Comparison of ENCODE assay signal across 8 cellular contexts in genomic region chr3:160665784-160666526, GRCh38. TPM values are rescaled to one million over a fixed set of nuclear protein-coding genes. Genes with fewer than 3 reads are reported as not detected.
A peak's percentile ranks its signal among the peaks of the same experiment; 100 is the strongest.
DNase-seq lines count a peak whose midpoint lies in the region; ATAC-seq, FAIRE-seq and TF ChIP-seq lines count a peak whose summit lies in the region.

No MANE protein-coding gene starts in this region.

- no peaks in the 10 kb centered on the region for H3K36me3 Mint-ChIP-seq in activated CD8-positive, alpha-beta memory T cell treated with anti-CD3 and anti-CD28 coated beads, Interleukin-2, amount 10 ng/mL, durations not matched to agents 7 days and 5 days

- CTCF ChIA-PET in K562 (lab: Yijun Ruan, JAX; ENCODE audit: low intra/inter-chr PET ratio): no interaction called here
- CTCF ChIA-PET in activated CD8-positive, alpha-beta memory T cell treated with anti-CD3 and anti-CD28 coated beads, Interleukin-2, amount 10 ng/mL, durations not matched to agents 7 days and 5 days (lab: Charles Lee): no interaction called here

- H3K27ac ChIP-seq in K562 (ENCODE audit: extremely low read depth, low read depth, low read length): no peak overlapping the region

- TF ChIP-seq RAD21 in K562 (CRISPR knock-in tag; conservative IDR thresholded peaks at IDR 0.05 in 1 of 2, IDR thresholded peaks at IDR 0.05 in 1 of 2): no peak

- intact Hi-C loops in K562 (cut with micrococcal nuclease): no loop called here

- no peak overlapping the region for H3K4me3 Mint-ChIP-seq in activated CD8-positive, alpha-beta memory T cell treated with anti-CD3 and anti-CD28 coated beads, Interleukin-2, amount 10 ng/mL, durations not matched to agents 7 days and 5 days

- H3K27me3 ChIP-seq in K562 (ENCODE audit: control insufficient read depth in 2 of 2, insufficient read depth in 2 of 2, low read length in 2 of 2): no peaks in the 10 kb centered on the region; a peak in 2 of 5 replicates

- peak; percentile 88 for DNase-seq in GM12865 (ENCODE audit: low read depth)
- DNase-seq in K562 (ENCODE audit: extremely low read depth in 1 of 4, low spot score in 3 of 4): no peak
- no peak for DNase-seq in activated CD8-positive, alpha-beta memory T cell treated with anti-CD3 and anti-CD28 coated beads, Interleukin-2, amount 10 ng/mL, durations not matched to agents 7 days and 5 days
- DNase-seq in NCI-H1694 (lab: John Stamatoyannopoulos, UW): no peak
- no peak for DNase-seq in stimulated activated CD4-positive, alpha-beta T cell treated with anti-CD3 and anti-CD28 coated beads, Interleukin-2, amount 100 ng/mL, for 48 hours
- no peak for DNase-seq in activated CD4-positive, CD25-positive, alpha-beta regulatory T cell (lab: John Stamatoyannopoulos, UW)

- no peak for TF ChIP-seq CTCF in GM12865 (IDR thresholded peaks at IDR 0.05; ENCODE audit: insufficient read depth, low read depth, low read length, missing control alignments)
- TF ChIP-seq CTCF in K562 (IDR thresholded peaks at IDR 0.05 in 2 of 3, conservative IDR thresholded peaks at IDR 0.05 in 1 of 3; ENCODE audit: insufficient read depth in 2 of 3, low read depth in 1 of 3, low read length in 3 of 3): no peak

- no peaks in the 10 kb centered on the region for H3K9me1 ChIP-seq in K562 (ENCODE audit: control insufficient read depth, insufficient read depth, low read length)

- peaks cover 10% of the 10 kb centered on the region for H3K27me3 Mint-ChIP-seq in activated CD8-positive, alpha-beta memory T cell treated with anti-CD3 and anti-CD28 coated beads, Interleukin-2, amount 10 ng/mL, durations not matched to agents 7 days and 5 days

- peak overlapping the region; percentile 57 for H3K4me3 ChIP-seq in GM12865 (ENCODE audit: low read depth, low read length)
- no peak overlapping the region for H3K4me3 ChIP-seq in K562

- H4K20me1 ChIP-seq in K562 (replicated peaks; ENCODE audit: control insufficient read depth, insufficient read depth, low read length): no peaks in the 10 kb centered on the region

- H3K4me1 ChIP-seq in K562 (replicated peaks in 1 of 2; ENCODE audit: control insufficient read depth in 2 of 2, insufficient read depth in 2 of 2, low read length in 2 of 2): no peaks in the 10 kb centered on the region

- FAIRE-seq in K562 (lab: Jason Lieb, UNC): no peak

- in situ Hi-C loops in K562 (cut with MboI): no loop called here

- H3K9me3 ChIP-seq in K562 (replicated peaks; ENCODE audit: control insufficient read depth, insufficient read depth, low read depth, low read length): no peaks in the 10 kb centered on the region

- no peaks in the 10 kb centered on the region for H3K79me2 ChIP-seq in K562 (ENCODE audit: control insufficient read depth, insufficient read depth, low read length)

- H3K4me2 ChIP-seq in K562 (ENCODE audit: insufficient read depth, low read length): no peak overlapping the region

- no peaks in the 10 kb centered on the region for H3K36me3 ChIP-seq in K562 (ENCODE audit: control insufficient read depth, insufficient read depth, low read length)

- no peaks in the 10 kb centered on the region for H3K9me3 Mint-ChIP-seq in activated CD8-positive, alpha-beta memory T cell treated with anti-CD3 and anti-CD28 coated beads, Interleukin-2, amount 10 ng/mL, durations not matched to agents 7 days and 5 days (ENCODE audit: low read depth)

- POLR2A ChIA-PET in K562 (lab: Yijun Ruan, JAX): no interaction called here

- TF ChIP-seq EP300 in K562 (IDR thresholded peaks at IDR 0.05; ENCODE audit: low read length): no peak

- no peak overlapping the region for H2AFZ ChIP-seq in K562 (ENCODE audit: low read depth, low read length)

- H3K9ac ChIP-seq in K562 (ENCODE audit: insufficient read depth in 1 of 2, low read depth in 2 of 2, low read length in 2 of 2): no peak overlapping the region

- WGBS in K562 (ENCODE audit: insufficient coverage, low coverage, missing lambda C conversion rate): 2% methylated on average over 4 of the region's 4 CpGs

- H3K27ac Mint-ChIP-seq in activated CD8-positive, alpha-beta memory T cell treated with anti-CD3 and anti-CD28 coated beads, Interleukin-2, amount 10 ng/mL, durations not matched to agents 7 days and 5 days: no peak overlapping the region

- peaks cover 4% of the 10 kb centered on the region for H3K4me1 Mint-ChIP-seq in activated CD8-positive, alpha-beta memory T cell treated with anti-CD3 and anti-CD28 coated beads, Interleukin-2, amount 10 ng/mL, durations not matched to agents 7 days and 5 days

- no peak for TF ChIP-seq POLR2A in K562 (conservative IDR thresholded peaks at IDR 0.05)

- BruUV-seq in K562 (replicated peaks; lab: Mats Ljungman, UMichigan): no TSS peak

- ATAC-seq in GM21423 (IDR thresholded peaks at IDR 0.05; ENCODE audit: unreplicated experiment) (peak; percentile 85), HG03558 (IDR thresholded peaks at IDR 0.05; ENCODE audit: extremely low read depth, unreplicated experiment) (peak; percentile 82), K562 (no peak)
- no peak for ATAC-seq in activated CD8-positive, alpha-beta memory T cell treated with anti-CD3 and anti-CD28 coated beads, Interleukin-2, amount 10 ng/mL, durations not matched to agents 7 days and 5 days

TF ChIP-seq in K562, 482 proteins besides CTCF, POLR2A, EP300 and RAD21:
- TF ChIP-seq NR2C2 (CRISPR knock-in tag; IDR thresholded peaks at IDR 0.05) (no peak), NR2C2 (tag; IDR thresholded peaks at IDR 0.05) (peak; percentile 29; the same call in 1 of the 2 replicates), HMBOX1 (IDR thresholded peaks at IDR 0.05) (0 out of 2 replicates have a peak, but pooled peaks have one; percentile 22), CEBPB (tag; IDR thresholded peaks at IDR 0.05) (no peak)
TF ChIP-seq in K562: peak in this region for 2.

RNA-seq across cellular contexts. Expression of gene ARL14, which starts 11.0 kb away (rescaled TPM):
- total RNA-seq in K562 (2011; cell fraction: chromatin; rRNA removed; ENCODE audit: low replicate concordance): not detected in 2 replicates
- not detected in 2 replicates for total RNA-seq in K562 (2011; cell fraction: nucleolus; rRNA removed)
- not detected in 2 replicates for total RNA-seq in K562 (2011; cell fraction: nucleoplasm; rRNA removed)
- total RNA-seq in K562 (2014; rRNA removed): not detected in 2 replicates
- total RNA-seq in K562 (2014; rRNA removed; fragmentation: Illumina TruSeq; extraction: Trizol): not detected in 2 replicates
- 0.11 TPM in 1 of 2 replicates, not detected in the other for total RNA-seq in K562 (2015; rRNA removed; fragmentation: Illumina TruSeq; extraction: Trizol)
- total RNA-seq in K562 (2021): not detected in 2 replicates
- not detected in 2 replicates for polyA plus RNA-seq in K562 (2011; rRNA removed)
- polyA plus RNA-seq in K562 (2011; cell fraction: cytosol; rRNA removed): not detected in 2 replicates
- polyA plus RNA-seq in K562 (2011; cell fraction: nucleus; rRNA removed): not detected in 2 replicates
- polyA plus RNA-seq in K562 (2012): not detected in 2 replicates
- polyA plus RNA-seq in K562 (2014; fragmentation: Illumina TruSeq; extraction: Trizol): not detected in 2 replicates
- polyA plus RNA-seq in K562 (2014; fragmentation: Nextera tagmentation; extraction: Ambion mirVana): not detected
- polyA plus RNA-seq in K562 (2014; rRNA removed): 0.18 TPM in 1 of 2 replicates, not detected in the other
- not detected in 2 replicates for polyA minus RNA-seq in K562 (2011; rRNA and poly(A)+ RNA removed)
- not detected in 2 replicates for polyA minus RNA-seq in K562 (2011; cell fraction: cytosol; rRNA and poly(A)+ RNA removed)
- polyA minus RNA-seq in K562 (2011; cell fraction: nucleus; rRNA and poly(A)+ RNA removed): not detected in 2 replicates
- not detected for total RNA-seq in activated CD8-positive, alpha-beta memory T cell treated with anti-CD3 and anti-CD28 coated beads, Interleukin-2, amount 10 ng/mL, durations not matched to agents 7 days and 5 days

Comparison
In these comparisons a context has a peak if more than half of its experiments do, and no peak if none do; other contexts are left out.
1. ATAC-seq: peak in GM21423 (single experiment) and HG03558 (single experiment); none in K562 (single experiment) and activated CD8-positive, alpha-beta memory T cell treated with anti-CD3 and anti-CD28 coated beads, Interleukin-2, amount 10 ng/mL, durations not matched to agents 7 days and 5 days (single experiment).